15 cellular contexts compared by ENCODE assay signal in genomic region chr16:25151996-25152395, GRCh38. TPM values are rescaled to one million over a fixed set of nuclear protein-coding genes. Genes with fewer than 3 reads are reported as not detected.
DNase-seq lines count a peak whose midpoint lies in the region; ATAC-seq and TF ChIP-seq lines count a peak whose summit lies in the region.
"Had no signal": no experiment of that assay in that cellular context is flagged by ENCODE, and none has a peak within 500 bp of the region (broad histone marks: within the 10 kb centered on the region; RNA-seq: fewer than 3 reads in every experiment).

No MANE protein-coding gene starts in this region.

- H3K27ac ChIP-seq in HCT116 (ENCODE audit: low read depth, low read length): peak overlapping the region; percentile 30; the same call in 1 of the 2 replicates
- H3K27ac ChIP-seq in body of pancreas: no peak overlapping the region
- H3K27ac ChIP-seq: skin epidermis had no signal

- TF ChIP-seq RAD21 in HCT116 (IDR thresholded peaks at IDR 0.05; ENCODE audit: low read depth): no peak

- no TSS peak for BruUV-seq in HCT116 (replicated peaks; lab: Mats Ljungman, UMichigan)

- peaks cover 32 to 53% of the 10 kb centered on the region in 2 experiments for H3K4me1 ChIP-seq in HCT116 (ENCODE audit: control insufficient read depth in 1 of 2, insufficient read depth in 2 of 2, low read length in 2 of 2)
- H3K4me1 ChIP-seq in body of pancreas: no peaks in the 10 kb centered on the region

- H2AFZ ChIP-seq in HCT116 (ENCODE audit: low read depth, low read length, poor library complexity, severe bottlenecking): no peak overlapping the region

- H3K27me3 ChIP-seq in HCT116 (ENCODE audit: insufficient read depth, low read length) (no peaks in the 10 kb centered on the region), body of pancreas (no peaks in the 10 kb centered on the region)

- no peaks in the 10 kb centered on the region for H4K20me1 ChIP-seq in HCT116 (ENCODE audit: insufficient read depth)

- 85 to 100% methylated on average over 1 to 3 of the region's 3 CpGs for WGBS in body of pancreas, 2 donors

- POLR2A ChIA-PET in HCT116 (lab: Charles Lee): interaction anchor here (0.6 kb wide), 1 partner anchor 20 kb away, joined by 3 read pairs; no protein-coding TSS in a partner anchor

- peak; percentile 97 for ATAC-seq in HCT116
- no peak for ATAC-seq in HG03196 (IDR thresholded peaks at IDR 0.05; ENCODE audit: unreplicated experiment)
- ATAC-seq in HG03520 (IDR thresholded peaks at IDR 0.05; ENCODE audit: unreplicated experiment): no peak
- no peak for ATAC-seq in body of pancreas
- ATAC-seq: Right ventricle myocardium inferior had no signal

- 0 out of 4 replicates have a peak, but pooled peaks cover 0 to under 1% of the 10 kb centered on the region in 2 experiments for H3K36me3 ChIP-seq in HCT116 (ENCODE audit: control insufficient read depth in 1 of 2, insufficient read depth in 2 of 2, low read length in 2 of 2)
- H3K36me3 ChIP-seq in body of pancreas (replicated peaks in 1 of 2; ENCODE audit: insufficient read depth in 1 of 2, low read depth in 2 of 2): no peaks in the 10 kb centered on the region

- peak overlapping the region; percentile 39 for H3K9ac ChIP-seq in HCT116 (ENCODE audit: low read length)

- H3K79me2 ChIP-seq in HCT116 (ENCODE audit: insufficient read depth, low read length): no peaks in the 10 kb centered on the region

- TF ChIP-seq POLR2A in HCT116 (IDR thresholded peaks at IDR 0.05; ENCODE audit: borderline replicate concordance, extremely low read depth, insufficient read depth, insufficient read length) (no peak), body of pancreas (IDR thresholded peaks at IDR 0.05) (no peak)

- H3K4me3 ChIP-seq in HCT116 (replicated peaks in 1 of 2; ENCODE audit: low read depth in 1 of 2, low read length in 2 of 2): peak overlapping the region in 1 of 2 experiments; percentile 29; a peak in 2 of 4 replicates
- H3K4me3 ChIP-seq in body of pancreas: no peak overlapping the region
- H3K4me3 ChIP-seq: lung, skin epidermis had no signal

- CTCF ChIA-PET in HCT116 (lab: Charles Lee): no interaction called here

- intact Hi-C loops in HCT116 (cut with micrococcal nuclease) (no loop called here), body of pancreas (cut with DNase I) (no loop called here)

- DNase-seq in AG08395 (ENCODE audit: low spot score): peak; percentile 82
- DNase-seq in HCT116 (ENCODE audit: low read depth, low spot score): peak; percentile 87
- DNase-seq in amniotic epithelial cell (ENCODE audit: low read depth): peak; percentile 56
- DNase-seq in iris pigment epithelial cell (ENCODE audit: low read depth): peak; percentile 79
- DNase-seq in body of pancreas: no peak
- DNase-seq in NCI-H510A (lab: John Stamatoyannopoulos, UW): no peak
- DNase-seq: activated naive CD4-positive, alpha-beta T cell treated with Interleukin-2 at 50 U/mL for 16 hours; KBM-7; NCI-H187; NCI-H69 had no signal

- H3K9me3 ChIP-seq in HCT116 (ENCODE audit: control insufficient read depth in 1 of 2, insufficient read depth in 1 of 2, low read depth in 1 of 2, low read length in 2 of 2) (no peaks in the 10 kb centered on the region), body of pancreas (no peaks in the 10 kb centered on the region)

- no peaks in the 10 kb centered on the region for H3K9me2 ChIP-seq in HCT116 (ENCODE audit: insufficient read depth)

- peak overlapping the region; percentile 66 for H3K4me2 ChIP-seq in HCT116 (ENCODE audit: low read length)

- TF ChIP-seq CTCF in HCT116 (IDR thresholded peaks at IDR 0.05 in 2 of 3, conservative IDR thresholded peaks at IDR 0.05 in 1 of 3; ENCODE audit: borderline replicate concordance in 1 of 3, insufficient read depth in 1 of 3, low read depth in 2 of 3, low read length in 2 of 3): no peak
- TF ChIP-seq CTCF in body of pancreas (IDR thresholded peaks at IDR 0.05): no peak

- RAD21 ChIA-PET in HCT116 (lab: Charles Lee; ENCODE audit: low non-redundant PET in 1 of 2, low total read pairs in 2 of 2, uncharacterized antibody in 2 of 2, unreplicated experiment in 2 of 2): no interaction called here

TF ChIP-seq in HCT116, 20 proteins besides CTCF, POLR2A, EP300 and RAD21:
- TF ChIP-seq, protein P1, sequence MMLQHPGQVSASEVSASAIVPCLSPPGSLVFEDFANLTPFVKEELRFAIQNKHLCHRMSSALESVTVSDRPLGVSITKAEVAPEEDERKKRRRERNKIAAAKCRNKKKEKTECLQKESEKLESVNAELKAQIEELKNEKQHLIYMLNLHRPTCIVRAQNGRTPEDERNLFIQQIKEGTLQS (IDR thresholded peaks at IDR 0.05): no peak; the same call in 1 of the 2 replicates
- peak; percentile 41; the same call in 1 of the 2 replicates for TF ChIP-seq CEBPB (IDR thresholded peaks at IDR 0.05; ENCODE audit: low read depth)
- TF ChIP-seq JUND (IDR thresholded peaks at IDR 0.05): peak; percentile 82
- TF ChIP-seq REST (IDR thresholded peaks at IDR 0.05; ENCODE audit: low read depth): no peak
- peak; percentile 63 for TF ChIP-seq SIN3A (IDR thresholded peaks at IDR 0.05; ENCODE audit: low read depth)
- TF ChIP-seq CBX3 (IDR thresholded peaks at IDR 0.05; ENCODE audit: low read depth): peak; percentile 86; the same call in 1 of the 2 replicates
- TF ChIP-seq MAX (IDR thresholded peaks at IDR 0.05): peak; percentile 43; the same call in 1 of the 2 replicates
- TF ChIP-seq TCF7L2 (IDR thresholded peaks at IDR 0.05; ENCODE audit: borderline replicate concordance, extremely low read depth, insufficient read depth, insufficient read length): no peak
- TF ChIP-seq POLR2AphosphoS5 (IDR thresholded peaks at IDR 0.05; ENCODE audit: low read depth, low read length): peak; percentile 62; the same call in 1 of the 2 replicates
- TF ChIP-seq SP1 (IDR thresholded peaks at IDR 0.05; ENCODE audit: low read depth): peak; percentile 93
- TF ChIP-seq FOSL1 (IDR thresholded peaks at IDR 0.05; ENCODE audit: low read depth): peak; percentile 76
- TF ChIP-seq ZFX (IDR thresholded peaks at IDR 0.05): no peak
- 0 out of 2 replicates have a peak, but pooled peaks have one; percentile 18 for TF ChIP-seq EGR1 (IDR thresholded peaks at IDR 0.05; ENCODE audit: low read depth)
TF ChIP-seq in HCT116: peak in this region for 9.

RNA-seq across cellular contexts. Expression of gene LCMT1, which starts 40.5 kb away (rescaled TPM):
- 52.4 TPM for total RNA-seq in HCT116 (2021; ENCODE audit: unreplicated experiment)
- 56.7 and 66.9 TPM in 2 replicates for polyA plus RNA-seq in HCT116 (2012)
- total RNA-seq in body of pancreas: 10 to 100 TPM; 23.4 to 30.6 TPM

Comparison
In these comparisons a context has a peak if more than half of its experiments do, and no peak if none do; other contexts are left out.
1. DNase-seq: peak in AG08395 (single experiment), HCT116 (single experiment), amniotic epithelial cell (single experiment) and iris pigment epithelial cell (single experiment); none in body of pancreas (0 of 4) and NCI-H510A (single experiment).